24 cellular contexts compared by ENCODE assay signal in the genomic region with DNA sequence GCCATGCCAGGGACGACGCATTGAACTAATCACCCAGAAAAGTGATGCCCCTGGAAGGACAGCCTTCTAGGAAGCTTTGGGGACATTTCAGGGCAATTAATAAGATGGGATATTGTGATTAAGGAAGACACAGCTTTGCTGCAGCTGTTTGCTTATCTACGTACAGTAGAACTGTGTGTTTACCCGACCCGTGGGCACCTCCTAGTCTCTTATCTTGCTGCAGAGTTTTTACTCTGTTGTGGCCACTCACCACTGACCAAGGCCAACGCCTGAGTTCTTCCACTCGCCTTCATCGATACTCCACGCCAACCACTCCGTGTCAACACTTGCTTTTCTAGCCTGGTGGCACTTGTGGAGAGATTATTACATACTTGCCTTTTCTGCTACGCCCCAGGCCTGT.
"Had no signal": no experiment of that assay in that cellular context is flagged by ENCODE, and none has a peak within 500 bp of the region (broad histone marks: within the 10 kb centered on the region; RNA-seq: fewer than 3 reads in every experiment).

No MANE protein-coding gene starts in this region.

- H3K36me3 ChIP-seq: brain microvascular endothelial cell, gastroesophageal sphincter, right atrium auricular region, tibial nerve had no signal

- H3K27ac ChIP-seq: brain microvascular endothelial cell, coronary artery, dorsolateral prefrontal cortex, gastroesophageal sphincter, hepatocyte, parathyroid adenoma, right atrium auricular region, tibial nerve had no signal

- H3K27me3 ChIP-seq: dorsolateral prefrontal cortex, gastroesophageal sphincter, right atrium auricular region, tibial nerve had no signal

- H3K27me3 Mint-ChIP-seq: activated CD8-positive, alpha-beta T cell treated with anti-CD3 and anti-CD28 coated beads for 36 hours had no signal

- H3K27ac Mint-ChIP-seq: activated B cell treated with CpG ODN at 0.5 μM for 24 hours; activated CD8-positive, alpha-beta T cell treated with anti-CD3 and anti-CD28 coated beads for 36 hours had no signal

- H3K9me3 Mint-ChIP-seq: activated B cell treated with CpG ODN at 0.5 μM for 24 hours; activated CD8-positive, alpha-beta T cell treated with anti-CD3 and anti-CD28 coated beads for 36 hours; activated naive CD4-positive, alpha-beta T cell treated with anti-CD3 and anti-CD28 coated beads, Interleukin-2, amount 10 ng/mL, durations not matched to agents 7 days and 5 days; neural crest cell had no signal

- H3K4me3 ChIP-seq: coronary artery, dorsolateral prefrontal cortex, gastroesophageal sphincter, hepatocyte, right atrium auricular region, tibial nerve had no signal

- H3K9me3 ChIP-seq: gastroesophageal sphincter, right atrium auricular region, tibial nerve had no signal

- DNase-seq: activated B cell treated with CpG ODN at 0.5 μM for 24 hours; activated CD4-positive, alpha-beta T cell treated with anti-CD3 and anti-CD28 coated beads, Interleukin-2, amount 50 U/mL, for 1 hour; activated CD8-positive, alpha-beta T cell treated with anti-CD3 and anti-CD28 coated beads for 36 hours; activated effector memory CD4-positive, alpha-beta T cell treated with anti-CD3 and anti-CD28 coated beads, Interleukin-2, amount 50 U/mL, for 16 hours; activated naive CD4-positive, alpha-beta T cell treated with anti-CD3 and anti-CD28 coated beads, Interleukin-2, amount 10 ng/mL, durations not matched to agents 7 days and 5 days; amniotic stem cell; brain microvascular endothelial cell; dorsolateral prefrontal cortex; effector memory CD4-positive, alpha-beta T cell; islet precursor cell; left cardiac atrium; left ventricle myocardium superior; nucleus accumbens; stimulated activated CD4-positive, alpha-beta T cell treated with anti-CD3 and anti-CD28 coated beads, Interleukin-15, amount 100 ng/mL, for 24 hours; stimulated activated CD4-positive, alpha-beta T cell treated with anti-CD3 and anti-CD28 coated beads, Interleukin-2, amount 100 ng/mL, for 24 hours; stimulated activated naive CD4-positive, alpha-beta T cell treated with Interleukin-2 at 50 U/mL for 16 hours; T-helper 9 cell had no signal

- H3K4me1 ChIP-seq: gastroesophageal sphincter, parathyroid adenoma, right atrium auricular region, tibial nerve had no signal

- H3K4me3 Mint-ChIP-seq: activated B cell treated with CpG ODN at 0.5 μM for 24 hours; activated CD8-positive, alpha-beta T cell treated with anti-CD3 and anti-CD28 coated beads for 36 hours; activated naive CD4-positive, alpha-beta T cell treated with anti-CD3 and anti-CD28 coated beads, Interleukin-2, amount 10 ng/mL, durations not matched to agents 7 days and 5 days; neural crest cell had no signal

- ATAC-seq: activated CD8-positive, alpha-beta T cell treated with anti-CD3 and anti-CD28 coated beads for 36 hours; gastroesophageal sphincter; left cardiac atrium; left ventricle myocardium superior had no signal
